Comparison of ENCODE assay signal across 9 cellular contexts in the genomic region with DNA sequence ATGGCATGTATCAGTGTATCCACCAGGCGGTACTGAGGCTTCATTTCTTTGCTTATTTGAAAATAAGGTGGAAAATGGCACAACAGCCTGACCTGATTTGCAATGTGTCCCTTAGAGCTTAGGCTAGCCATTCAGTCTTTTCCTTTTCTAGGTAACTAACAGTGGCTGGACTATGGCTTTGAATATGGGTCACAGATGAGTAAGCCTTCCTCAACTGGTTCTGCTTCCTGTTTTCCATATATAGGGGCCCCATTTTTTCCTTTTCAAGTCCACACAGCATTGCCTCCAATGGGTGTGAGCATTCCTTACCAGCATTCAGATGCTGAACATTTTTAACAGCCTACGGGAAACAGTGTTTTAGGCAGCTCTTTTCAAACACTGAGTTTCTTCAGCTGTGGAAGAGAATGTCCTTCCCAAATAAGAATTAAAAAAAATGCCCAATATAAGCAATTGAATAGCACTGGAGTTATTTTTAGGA. TPM values are rescaled to one million over a fixed set of nuclear protein-coding genes. Genes with fewer than 3 reads are reported as not detected.
DNase-seq lines count a peak whose midpoint lies in the region; ATAC-seq and TF ChIP-seq lines count a peak whose summit lies in the region.
"Had no signal": no experiment of that assay in that cellular context is flagged by ENCODE, and none has a peak within 500 bp of the region (broad histone marks: within the 10 kb centered on the region; RNA-seq: fewer than 3 reads in every experiment).

No MANE protein-coding gene starts in this region.

- H3K27me3 ChIP-seq in heart right ventricle (no peaks in the 10 kb centered on the region), liver (ENCODE audit: control insufficient read depth in 4 of 4, insufficient read depth in 4 of 4, low read length in 3 of 4) (no peaks in the 10 kb centered on the region)

- TF ChIP-seq CTCF in heart right ventricle (IDR thresholded peaks at IDR 0.05): no peak
- no peak for TF ChIP-seq CTCF in liver (IDR thresholded peaks at IDR 0.05; ENCODE audit: low read depth, low read length, missing input control)

- peak in 1 of 2 donors; percentile 33 for DNase-seq in heart right ventricle
- DNase-seq in Right ventricle myocardium superior: no peak
- peak; percentile 60 for DNase-seq in cerebellar cortex (ENCODE audit: low spot score)
- no peak for DNase-seq in activated CD4-positive, alpha-beta T cell treated with anti-CD3 and anti-CD28 coated beads, Interleukin-2, amount 50 U/mL, for 4 hours
- DNase-seq in amygdala (lab: John Stamatoyannopoulos, UW): no peak
- DNase-seq in NCI-H2081 (lab: John Stamatoyannopoulos, UW): no peak
- DNase-seq: NCI-H1694 treated with DMSO at 0.1 percent for 48 hours had no signal

- H3K4me3 ChIP-seq in heart right ventricle (peak overlapping the region in 6 of 10 donors; percentile 1 to 29 (median 18)), liver (ENCODE audit: low read depth in 1 of 3, low read length in 3 of 3) (no peak overlapping the region)

- ATAC-seq in heart right ventricle (peak in 5 of 8 donors; percentile 25 to 61 (median 38)), Right ventricle myocardium superior (ENCODE audit: poor library complexity) (no peak), HG03342 (IDR thresholded peaks at IDR 0.05; ENCODE audit: unreplicated experiment) (no peak)

- intact Hi-C loops in heart right ventricle (cut with DNase I) (no loop called here), Right ventricle myocardium superior (cut with DNase I) (no loop called here)

- H3K4me1 ChIP-seq in heart right ventricle (peaks cover 0 to 58% (median 48%) of the 10 kb centered on the region in 9 donors), liver (ENCODE audit: control insufficient read depth in 4 of 4, insufficient read depth in 4 of 4, low read length in 3 of 4) (peaks cover 6 to 15% (median 9%) of the 10 kb centered on the region in 4 donors)

- H3K36me3 ChIP-seq in heart right ventricle: no peaks in the 10 kb centered on the region
- no peaks in the 10 kb centered on the region for H3K36me3 ChIP-seq in liver (ENCODE audit: control insufficient read depth in 4 of 4, insufficient read depth in 3 of 4, low read depth in 1 of 4, low read length in 3 of 4)

- WGBS in heart right ventricle, 2 donors: 30 to 34% methylated on average over 2 of the region's 2 CpGs
- WGBS in liver: 84% methylated on average over 2 of the region's 2 CpGs

- no peak overlapping the region for H3K9ac ChIP-seq in liver (ENCODE audit: low read depth in 1 of 2, low read length in 2 of 2)

- H3K27ac ChIP-seq in heart right ventricle: peak overlapping the region; percentile 64 to 100 (median 84)
- H3K27ac ChIP-seq in liver (ENCODE audit: low read depth in 1 of 2, low read length in 2 of 2): peak overlapping the region; percentile 57 to 58

- H3K9me3 ChIP-seq in heart right ventricle: peaks cover 0 to 8% (median 0%) of the 10 kb centered on the region in 11 donors
- H3K9me3 ChIP-seq in liver (ENCODE audit: control insufficient read depth in 4 of 4, low read length in 3 of 4): no peaks in the 10 kb centered on the region

- TF ChIP-seq RAD21 in liver (IDR thresholded peaks at IDR 0.05): peak in 1 of 2 donors; percentile 8

TF ChIP-seq in liver, 16 proteins besides CTCF, POLR2A, EP300 and RAD21:
- TF ChIP-seq SP1 (IDR thresholded peaks at IDR 0.05): peak; percentile 13
- TF ChIP-seq, protein P1, sequence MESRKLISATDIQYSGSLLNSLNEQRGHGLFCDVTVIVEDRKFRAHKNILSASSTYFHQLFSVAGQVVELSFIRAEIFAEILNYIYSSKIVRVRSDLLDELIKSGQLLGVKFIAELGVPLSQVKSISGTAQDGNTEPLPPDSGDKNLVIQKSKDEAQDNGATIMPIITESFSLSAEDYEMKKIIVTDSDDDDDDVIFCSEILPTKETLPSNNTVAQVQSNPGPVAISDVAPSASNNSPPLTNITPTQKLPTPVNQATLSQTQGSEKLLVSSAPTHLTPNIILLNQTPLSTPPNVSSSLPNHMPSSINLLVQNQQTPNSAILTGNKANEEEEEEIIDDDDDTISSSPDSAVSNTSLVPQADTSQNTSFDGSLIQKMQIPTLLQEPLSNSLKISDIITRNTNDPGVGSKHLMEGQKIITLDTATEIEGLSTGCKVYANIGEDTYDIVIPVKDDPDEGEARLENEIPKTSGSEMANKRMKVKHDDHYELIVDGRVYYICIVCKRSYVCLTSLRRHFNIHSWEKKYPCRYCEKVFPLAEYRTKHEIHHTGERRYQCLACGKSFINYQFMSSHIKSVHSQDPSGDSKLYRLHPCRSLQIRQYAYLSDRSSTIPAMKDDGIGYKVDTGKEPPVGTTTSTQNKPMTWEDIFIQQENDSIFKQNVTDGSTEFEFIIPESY (IDR thresholded peaks at IDR 0.05): no peak
- TF ChIP-seq TAF1 (conservative IDR thresholded peaks at IDR 0.05): no peak
- peak; percentile 38 for TF ChIP-seq NR2F2 (IDR thresholded peaks at IDR 0.05)
- no peak for TF ChIP-seq JUND (IDR thresholded peaks at IDR 0.05)
- TF ChIP-seq RXRA (IDR thresholded peaks at IDR 0.05): peak in 1 of 2 donors; percentile 16
- TF ChIP-seq FOXA1 (IDR thresholded peaks at IDR 0.05): no peak
- TF ChIP-seq YY1 (IDR thresholded peaks at IDR 0.05): peak; percentile 42
- TF ChIP-seq, protein P2, sequence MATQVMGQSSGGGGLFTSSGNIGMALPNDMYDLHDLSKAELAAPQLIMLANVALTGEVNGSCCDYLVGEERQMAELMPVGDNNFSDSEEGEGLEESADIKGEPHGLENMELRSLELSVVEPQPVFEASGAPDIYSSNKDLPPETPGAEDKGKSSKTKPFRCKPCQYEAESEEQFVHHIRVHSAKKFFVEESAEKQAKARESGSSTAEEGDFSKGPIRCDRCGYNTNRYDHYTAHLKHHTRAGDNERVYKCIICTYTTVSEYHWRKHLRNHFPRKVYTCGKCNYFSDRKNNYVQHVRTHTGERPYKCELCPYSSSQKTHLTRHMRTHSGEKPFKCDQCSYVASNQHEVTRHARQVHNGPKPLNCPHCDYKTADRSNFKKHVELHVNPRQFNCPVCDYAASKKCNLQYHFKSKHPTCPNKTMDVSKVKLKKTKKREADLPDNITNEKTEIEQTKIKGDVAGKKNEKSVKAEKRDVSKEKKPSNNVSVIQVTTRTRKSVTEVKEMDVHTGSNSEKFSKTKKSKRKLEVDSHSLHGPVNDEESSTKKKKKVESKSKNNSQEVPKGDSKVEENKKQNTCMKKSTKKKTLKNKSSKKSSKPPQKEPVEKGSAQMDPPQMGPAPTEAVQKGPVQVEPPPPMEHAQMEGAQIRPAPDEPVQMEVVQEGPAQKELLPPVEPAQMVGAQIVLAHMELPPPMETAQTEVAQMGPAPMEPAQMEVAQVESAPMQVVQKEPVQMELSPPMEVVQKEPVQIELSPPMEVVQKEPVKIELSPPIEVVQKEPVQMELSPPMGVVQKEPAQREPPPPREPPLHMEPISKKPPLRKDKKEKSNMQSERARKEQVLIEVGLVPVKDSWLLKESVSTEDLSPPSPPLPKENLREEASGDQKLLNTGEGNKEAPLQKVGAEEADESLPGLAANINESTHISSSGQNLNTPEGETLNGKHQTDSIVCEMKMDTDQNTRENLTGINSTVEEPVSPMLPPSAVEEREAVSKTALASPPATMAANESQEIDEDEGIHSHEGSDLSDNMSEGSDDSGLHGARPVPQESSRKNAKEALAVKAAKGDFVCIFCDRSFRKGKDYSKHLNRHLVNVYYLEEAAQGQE (IDR thresholded peaks at IDR 0.05): no peak

RNA-seq across cellular contexts. Expression of a gene that starts 3.9 kb away (rescaled TPM):
- total RNA-seq in heart right ventricle (100 to 1,000 TPM; 503 to 713 (median 595) TPM), Right ventricle myocardium superior (458 TPM), liver (100 to 1,000 TPM; 268 to 308 TPM)
- polyA plus RNA-seq in heart right ventricle (100 to 1,000 TPM; 169 to 828 TPM), liver (100 to 1,000 TPM; 109 to 174 TPM)

Comparison
In these comparisons a context has a peak if more than half of its experiments do, and no peak if none do; other contexts are left out.
1. ATAC-seq: peak in heart right ventricle (5 of 8); none in Right ventricle myocardium superior (single experiment) and HG03342 (single experiment).
2. H3K4me3 ChIP-seq: peak in heart right ventricle (6 of 10); none in liver (0 of 3).